Comparison of ENCODE assay signal across 22 cellular contexts in genomic region chr5:88677502-88677901, GRCh38.
DNase-seq lines count a peak whose midpoint lies in the region; ATAC-seq and TF ChIP-seq lines count a peak whose summit lies in the region.
"Had no signal": no experiment of that assay in that cellular context is flagged by ENCODE, and none has a peak within 500 bp of the region (broad histone marks: within the 10 kb centered on the region; RNA-seq: fewer than 3 reads in every experiment).

No MANE protein-coding gene starts in this region.

- H3K9me3 Mint-ChIP-seq in naive thymus-derived CD8-positive, alpha-beta T cell: peaks cover 0 to 29% (median 7%) of the 10 kb centered on the region in 9 donors
- H3K9me3 Mint-ChIP-seq: dendritic cell treated with granulocyte-macrophage colony-stimulating factor and Interleukin-4, amounts not matched to agents 40 ng/mL and 50 ng/mL, for 4 days had no signal

- no peaks in the 10 kb centered on the region for H3K9me3 ChIP-seq in A673 (ENCODE audit: low read depth, low read length, poor library complexity, severe bottlenecking)
- H3K9me3 ChIP-seq in Karpas-422 (ENCODE audit: low read length): no peaks in the 10 kb centered on the region
- peaks cover 3% of the 10 kb centered on the region for H3K9me3 ChIP-seq in T-helper 17 cell (ENCODE audit: control insufficient read depth, low read length, poor library complexity, severe bottlenecking)
- H3K9me3 ChIP-seq in iPS-20b (ENCODE audit: insufficient read depth, low read depth, low read length): no peaks in the 10 kb centered on the region
- H3K9me3 ChIP-seq: body of pancreas, right lobe of liver, SK-N-SH, transverse colon had no signal

- H3K4me1 ChIP-seq in A673 (ENCODE audit: insufficient read depth, low read length, poor library complexity, severe bottlenecking): peaks cover 23% of the 10 kb centered on the region
- peaks cover 57% of the 10 kb centered on the region for H3K4me1 ChIP-seq in Karpas-422 (ENCODE audit: low read length)
- H3K4me1 ChIP-seq in iPS-20b (ENCODE audit: insufficient read depth, low read length): peaks cover 23% of the 10 kb centered on the region; the same call in 1 of the 2 replicates

- H3K27ac ChIP-seq in A673 (ENCODE audit: low read depth, low read length, poor library complexity, severe bottlenecking) (no peak overlapping the region), Karpas-422 (ENCODE audit: low read length) (no peak overlapping the region), iPS-20b (ENCODE audit: low read length) (no peak overlapping the region)
- H3K27ac ChIP-seq: body of pancreas, epithelial cell of prostate, right lobe of liver, transverse colon had no signal

- intact Hi-C loops in A673 (cut with micrococcal nuclease; ENCODE audit: unreplicated experiment): no loop called here

- H3K9ac ChIP-seq in Karpas-422 (ENCODE audit: low read length) (no peak overlapping the region), iPS-20b (ENCODE audit: low read depth, low read length) (no peak overlapping the region)
- H3K9ac ChIP-seq: SK-N-SH had no signal

- H3K4me3 ChIP-seq in A673 (ENCODE audit: low read depth, low read length, poor library complexity, severe bottlenecking): peak overlapping the region; percentile 64
- peak overlapping the region; percentile 23; the same call in 1 of the 2 replicates for H3K4me3 ChIP-seq in Karpas-422 (ENCODE audit: low read length)
- peak overlapping the region; percentile 53; the same call in 1 of the 2 replicates for H3K4me3 ChIP-seq in iPS-20b (ENCODE audit: low read length)
- H3K4me3 ChIP-seq: body of pancreas, right lobe of liver, transverse colon had no signal

- H3K27ac Mint-ChIP-seq in T-helper 17 cell: peak overlapping the region; percentile 66
- H3K27ac Mint-ChIP-seq in naive thymus-derived CD8-positive, alpha-beta T cell: peak overlapping the region in 1 of 10 donors; percentile 53
- H3K27ac Mint-ChIP-seq: activated CD4-positive, alpha-beta T cell treated with anti-CD3 and anti-CD28 coated beads, Interleukin-2, amount 10 ng/mL, durations not matched to agents 24 days and 14 days; dendritic cell treated with granulocyte-macrophage colony-stimulating factor and Interleukin-4, amounts not matched to agents 40 ng/mL and 50 ng/mL, for 4 days had no signal

- peak overlapping the region; percentile 2 for H3K4me3 Mint-ChIP-seq in T-helper 17 cell
- H3K4me3 Mint-ChIP-seq in naive thymus-derived CD8-positive, alpha-beta T cell: peak overlapping the region in 1 of 10 donors; percentile 41
- H3K4me3 Mint-ChIP-seq: activated CD4-positive, alpha-beta T cell treated with anti-CD3 and anti-CD28 coated beads, Interleukin-2, amount 10 ng/mL, durations not matched to agents 24 days and 14 days; CD4-positive, alpha-beta memory T cell; dendritic cell treated with granulocyte-macrophage colony-stimulating factor and Interleukin-4, amounts not matched to agents 40 ng/mL and 50 ng/mL, for 4 days had no signal

- ATAC-seq in T-helper 17 cell (no peak), GM21515 (IDR thresholded peaks at IDR 0.05; ENCODE audit: unreplicated experiment) (no peak)
- ATAC-seq in naive thymus-derived CD8-positive, alpha-beta T cell: no peak
- ATAC-seq: body of pancreas, left cardiac atrium, right lobe of liver had no signal

- H3K4me1 Mint-ChIP-seq in T-helper 17 cell: peaks cover 14% of the 10 kb centered on the region
- H3K4me1 Mint-ChIP-seq in naive thymus-derived CD8-positive, alpha-beta T cell: peaks cover 18 to 38% (median 31%) of the 10 kb centered on the region in 4 donors

- no TSS peak for BruUV-seq in A673 (replicated peaks; lab: Mats Ljungman, UMichigan)

- H3K36me3 ChIP-seq in A673 (ENCODE audit: insufficient read depth, low read length, poor library complexity, severe bottlenecking): no peaks in the 10 kb centered on the region
- H3K36me3 ChIP-seq in Karpas-422 (ENCODE audit: insufficient read depth, low read length): no peaks in the 10 kb centered on the region
- H3K36me3 ChIP-seq in iPS-20b (ENCODE audit: insufficient read depth, low read depth, low read length): no peaks in the 10 kb centered on the region
- H3K36me3 ChIP-seq: right lobe of liver, transverse colon had no signal

- H2AFZ ChIP-seq in Karpas-422 (ENCODE audit: low read length): no peak overlapping the region

- no peak for DNase-seq in A673 (ENCODE audit: low spot score)
- DNase-seq in Karpas-422: no peak
- DNase-seq in T-helper 17 cell: no peak
- DNase-seq in 8988T: no peak
- DNase-seq in NCI-H2081 treated with DMSO at 0.1 percent for 48 hours (lab: John Stamatoyannopoulos, UW): no peak
- no peak for DNase-seq in naive thymus-derived CD8-positive, alpha-beta T cell
- DNase-seq: activated CD8-positive, alpha-beta memory T cell treated with anti-CD3 and anti-CD28 coated beads, Interleukin-2, amount 50 U/mL, for 4 hours; activated effector memory CD4-positive, alpha-beta T cell treated with anti-CD3 and anti-CD28 coated beads, Interleukin-2, amount 50 U/mL, for 16 hours; body of pancreas; CD4-positive, alpha-beta memory T cell; DMS79 treated with DMSO at 0.1 percent for 48 hours; foreskin melanocyte; left cardiac atrium; right lobe of liver; SK-N-SH; stimulated activated naive CD4-positive, alpha-beta T cell treated with Interleukin-2 at 50 U/mL for 16 hours; transverse colon had no signal

- H3K36me3 Mint-ChIP-seq in T-helper 17 cell (ENCODE audit: low read depth): peaks cover 7% of the 10 kb centered on the region
- H3K36me3 Mint-ChIP-seq in naive thymus-derived CD8-positive, alpha-beta T cell: peaks cover 4 to 22% (median 13%) of the 10 kb centered on the region in 3 donors

- peak overlapping the region; percentile 97 for H3K4me2 ChIP-seq in Karpas-422 (ENCODE audit: low read depth, low read length, poor library complexity, severe bottlenecking)
- H3K4me2 ChIP-seq: SK-N-SH had no signal

- POLR2A ChIA-PET in A673 (lab: Charles Lee; ENCODE audit: low non-redundant PET): no interaction called here
- POLR2A ChIA-PET in naive thymus-derived CD8-positive, alpha-beta T cell (lab: Charles Lee): no interaction called here

- peaks cover 4% of the 10 kb centered on the region; the same call in 1 of the 2 replicates for H4K20me1 ChIP-seq in Karpas-422 (ENCODE audit: insufficient read depth, low read depth, low read length)

- peaks cover 76% of the 10 kb centered on the region for H3K27me3 Mint-ChIP-seq in T-helper 17 cell
- peaks cover 50 to 97% (median 71%) of the 10 kb centered on the region in 5 donors for H3K27me3 Mint-ChIP-seq in naive thymus-derived CD8-positive, alpha-beta T cell

- H3K27me3 ChIP-seq in A673 (replicated peaks; ENCODE audit: insufficient read depth, low read depth, low read length, poor library complexity) (peaks cover 8% of the 10 kb centered on the region), Karpas-422 (ENCODE audit: low read length) (no peaks in the 10 kb centered on the region), iPS-20b (ENCODE audit: insufficient read depth, low read length) (peaks cover 100% of the 10 kb centered on the region)

- H3K9me2 ChIP-seq in Karpas-422 (replicated peaks; ENCODE audit: insufficient read depth, low read length): no peaks in the 10 kb centered on the region
- H3K9me2 ChIP-seq: SK-N-SH had no signal

- TF ChIP-seq CTCF in A673 (conservative IDR thresholded peaks at IDR 0.05; ENCODE audit: low read depth, low read length): no peak

- CTCF ChIA-PET in A673 (lab: Charles Lee): no interaction called here

- no peaks in the 10 kb centered on the region for H3K79me2 ChIP-seq in Karpas-422 (ENCODE audit: low read length)
